In the genomic region with DNA sequence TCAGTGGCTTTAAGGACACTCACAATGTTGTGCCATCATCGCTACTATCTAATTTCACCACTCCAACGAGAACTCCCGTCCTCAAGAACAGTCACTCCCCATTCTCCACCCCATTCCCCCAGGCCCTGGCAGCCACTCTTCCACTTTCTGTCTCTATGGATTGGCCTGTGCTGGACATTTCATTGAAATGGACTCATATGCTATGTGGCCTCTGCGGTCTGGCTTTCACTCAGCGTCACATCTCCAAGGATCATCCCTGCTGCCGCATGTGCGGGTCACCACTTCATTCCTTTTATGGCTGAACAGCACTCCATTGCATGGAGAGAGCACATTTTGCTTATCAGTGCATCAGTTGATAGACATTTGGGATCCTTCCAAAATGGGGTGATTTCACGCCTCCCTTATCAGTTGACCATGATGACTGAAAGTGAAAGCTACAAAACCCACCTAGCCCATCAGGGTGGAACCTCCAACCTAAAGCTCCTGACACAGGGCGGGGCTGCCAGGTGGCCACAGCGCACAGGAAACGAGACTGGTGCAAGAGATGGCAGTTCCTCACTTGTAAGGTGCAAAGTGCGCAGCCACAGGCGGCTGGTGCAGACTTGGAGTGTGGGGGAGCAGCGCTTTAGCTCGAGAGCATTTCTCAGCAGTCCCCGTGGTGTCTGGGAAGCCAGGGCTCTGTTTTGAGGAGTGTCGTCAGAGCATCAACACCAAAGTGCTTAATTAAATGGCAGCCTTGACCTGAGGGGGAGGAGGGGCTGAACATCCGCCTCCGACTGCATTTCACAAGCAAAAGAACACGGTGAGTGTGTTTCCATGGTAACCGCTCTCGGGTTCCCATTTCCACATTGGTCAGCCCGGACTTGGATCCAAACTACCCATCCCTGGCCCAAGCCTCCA, we compare ENCODE assay signal across 1 cellular context.
TF ChIP-seq lines count a peak whose summit lies in the region.

No MANE protein-coding gene starts in this region.

TF ChIP-seq in GM12878, 131 proteins besides CTCF, POLR2A, EP300 and RAD21 (continued from another document and continues in another):
- TF ChIP-seq ZBTB4 (CRISPR knock-in tag; IDR thresholded peaks at IDR 0.05) = no peak
- TF ChIP-seq CBX3 (IDR thresholded peaks at IDR 0.05; ENCODE audit: borderline replicate concordance, low read depth) = no peak
- TF ChIP-seq ATF7 (IDR thresholded peaks at IDR 0.05; ENCODE audit: low read depth) = peak; percentile 90
- TF ChIP-seq DPF2 (IDR thresholded peaks at IDR 0.05) = peak; percentile 99
- no peak for TF ChIP-seq SMAD5 (IDR thresholded peaks at IDR 0.05; ENCODE audit: low read depth)
- TF ChIP-seq ZNF217 (IDR thresholded peaks at IDR 0.05) = peak; percentile 89
- no peak for TF ChIP-seq SUPT20H (IDR thresholded peaks at IDR 0.05; ENCODE audit: borderline replicate concordance, control insufficient read depth, low read depth, low read length)
- TF ChIP-seq FOXK2 (IDR thresholded peaks at IDR 0.05) = no peak; the same call in 1 of the 2 replicates
- no peak; the same call in 1 of the 2 replicates for TF ChIP-seq RFX5 (IDR thresholded peaks at IDR 0.05; ENCODE audit: low read depth, low read length)
- peak; percentile 88 for TF ChIP-seq SMAD1 (IDR thresholded peaks at IDR 0.05; ENCODE audit: low read depth, partially characterized antibody)
- TF ChIP-seq HDAC2 (IDR thresholded peaks at IDR 0.05) = no peak
- TF ChIP-seq RB1 (IDR thresholded peaks at IDR 0.05; ENCODE audit: borderline replicate concordance) = no peak; the same call in 1 of the 2 replicates
- no peak for TF ChIP-seq BRCA1 (IDR thresholded peaks at IDR 0.05; ENCODE audit: low read depth, low read length)
- TF ChIP-seq SRF (IDR thresholded peaks at IDR 0.05; ENCODE audit: low read depth in 2 of 2, low read length in 2 of 2) = peak in 1 of 2 experiments; percentile 68; a peak in 1 of 4 replicates
- TF ChIP-seq, protein P1, sequence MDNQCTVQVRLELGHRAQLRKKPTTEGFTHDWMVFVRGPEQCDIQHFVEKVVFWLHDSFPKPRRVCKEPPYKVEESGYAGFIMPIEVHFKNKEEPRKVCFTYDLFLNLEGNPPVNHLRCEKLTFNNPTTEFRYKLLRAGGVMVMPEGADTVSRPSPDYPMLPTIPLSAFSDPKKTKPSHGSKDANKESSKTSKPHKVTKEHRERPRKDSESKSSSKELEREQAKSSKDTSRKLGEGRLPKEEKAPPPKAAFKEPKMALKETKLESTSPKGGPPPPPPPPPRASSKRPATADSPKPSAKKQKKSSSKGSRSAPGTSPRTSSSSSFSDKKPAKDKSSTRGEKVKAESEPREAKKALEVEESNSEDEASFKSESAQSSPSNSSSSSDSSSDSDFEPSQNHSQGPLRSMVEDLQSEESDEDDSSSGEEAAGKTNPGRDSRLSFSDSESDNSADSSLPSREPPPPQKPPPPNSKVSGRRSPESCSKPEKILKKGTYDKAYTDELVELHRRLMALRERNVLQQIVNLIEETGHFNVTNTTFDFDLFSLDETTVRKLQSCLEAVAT (IDR thresholded peaks at IDR 0.05) = peak; percentile 81
- TF ChIP-seq ZNF384 (IDR thresholded peaks at IDR 0.05; ENCODE audit: borderline replicate concordance, low read depth, low read length) = no peak
- no peak for TF ChIP-seq ZNF274 (IDR thresholded peaks at IDR 0.05; ENCODE audit: insufficient read depth, insufficient read length)
- no peak; the same call in 1 of the 2 replicates for TF ChIP-seq LARP7 (IDR thresholded peaks at IDR 0.05)
- no peak for TF ChIP-seq MTA3 (IDR thresholded peaks at IDR 0.05; ENCODE audit: borderline replicate concordance, low read length)
- peak; percentile 99 for TF ChIP-seq TCF3 (IDR thresholded peaks at IDR 0.05; ENCODE audit: borderline replicate concordance, insufficient read depth, low read depth, low read length)
- TF ChIP-seq RBBP5 (conservative IDR thresholded peaks at IDR 0.05) = no peak
- no peak for TF ChIP-seq ZNF622 (IDR thresholded peaks at IDR 0.05)
- TF ChIP-seq RCOR1 (conservative IDR thresholded peaks at IDR 0.05; ENCODE audit: low read depth, low read length) = peak; percentile 93; the same call in 1 of the 2 replicates
- no peak for TF ChIP-seq NFIC (IDR thresholded peaks at IDR 0.05; ENCODE audit: low read depth, low read length)
- no peak for TF ChIP-seq HDAC6 (IDR thresholded peaks at IDR 0.05; ENCODE audit: unreplicated experiment)
- TF ChIP-seq BHLHE40 (IDR thresholded peaks at IDR 0.05; ENCODE audit: borderline replicate concordance in 1 of 2, low read depth in 2 of 2, low read length in 1 of 2) = peak; percentile 91 to 96
- TF ChIP-seq STAT3 (IDR thresholded peaks at IDR 0.05; ENCODE audit: low read depth, low read length) = no peak
- TF ChIP-seq MEF2A (IDR thresholded peaks at IDR 0.05; ENCODE audit: insufficient read depth, low read depth, low read length) = peak; percentile 85
- TF ChIP-seq FOS (IDR thresholded peaks at IDR 0.05; ENCODE audit: borderline replicate concordance, extremely low read depth, insufficient read length) = no peak
- TF ChIP-seq HCFC1 (IDR thresholded peaks at IDR 0.05; ENCODE audit: low read length) = no peak
- TF ChIP-seq JUNB (IDR thresholded peaks at IDR 0.05) = peak; percentile 97
- peak; percentile 99 for TF ChIP-seq IKZF1 (conservative IDR thresholded peaks at IDR 0.05)
- peak; percentile 94; the same call in 1 of the 2 replicates for TF ChIP-seq POLR2AphosphoS5 (IDR thresholded peaks at IDR 0.05; ENCODE audit: low read length)
- peak; percentile 81 for TF ChIP-seq TAF1 (IDR thresholded peaks at IDR 0.05; ENCODE audit: borderline replicate concordance, low read depth, low read length)
- no peak for TF ChIP-seq EZH2 (IDR thresholded peaks at IDR 0.05; ENCODE audit: borderline replicate concordance, control insufficient read depth, low read depth, low read length)
- TF ChIP-seq, protein P2, sequence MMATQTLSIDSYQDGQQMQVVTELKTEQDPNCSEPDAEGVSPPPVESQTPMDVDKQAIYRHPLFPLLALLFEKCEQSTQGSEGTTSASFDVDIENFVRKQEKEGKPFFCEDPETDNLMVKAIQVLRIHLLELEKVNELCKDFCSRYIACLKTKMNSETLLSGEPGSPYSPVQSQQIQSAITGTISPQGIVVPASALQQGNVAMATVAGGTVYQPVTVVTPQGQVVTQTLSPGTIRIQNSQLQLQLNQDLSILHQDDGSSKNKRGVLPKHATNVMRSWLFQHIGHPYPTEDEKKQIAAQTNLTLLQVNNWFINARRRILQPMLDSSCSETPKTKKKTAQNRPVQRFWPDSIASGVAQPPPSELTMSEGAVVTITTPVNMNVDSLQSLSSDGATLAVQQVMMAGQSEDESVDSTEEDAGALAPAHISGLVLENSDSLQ (IDR thresholded peaks at IDR 0.05) = peak; percentile 87
- TF ChIP-seq MXI1 (IDR thresholded peaks at IDR 0.05; ENCODE audit: low read depth, low read length) = peak; percentile 27
- TF ChIP-seq EED (IDR thresholded peaks at IDR 0.05; ENCODE audit: low read depth) = peak; percentile 98
- no peak for TF ChIP-seq ATF3 (IDR thresholded peaks at IDR 0.05; ENCODE audit: borderline replicate concordance, extremely low read depth, low read depth, low read length)
- peak; percentile 80; the same call in 1 of the 2 replicates for TF ChIP-seq ZBED1 (IDR thresholded peaks at IDR 0.05; ENCODE audit: borderline replicate concordance)
- no peak for TF ChIP-seq KDM1A (IDR thresholded peaks at IDR 0.05; ENCODE audit: borderline replicate concordance)
- TF ChIP-seq ZSCAN29 (IDR thresholded peaks at IDR 0.05) = peak; percentile 80
- TF ChIP-seq CBFB (IDR thresholded peaks at IDR 0.05; ENCODE audit: low read depth) = peak; percentile 94
- peak; percentile 68 for TF ChIP-seq YY1 (IDR thresholded peaks at IDR 0.05; ENCODE audit: low read depth, low read length)
- peak; percentile 92 for TF ChIP-seq JUND (IDR thresholded peaks at IDR 0.05; ENCODE audit: low read depth, low read length)
- TF ChIP-seq, protein P3, sequence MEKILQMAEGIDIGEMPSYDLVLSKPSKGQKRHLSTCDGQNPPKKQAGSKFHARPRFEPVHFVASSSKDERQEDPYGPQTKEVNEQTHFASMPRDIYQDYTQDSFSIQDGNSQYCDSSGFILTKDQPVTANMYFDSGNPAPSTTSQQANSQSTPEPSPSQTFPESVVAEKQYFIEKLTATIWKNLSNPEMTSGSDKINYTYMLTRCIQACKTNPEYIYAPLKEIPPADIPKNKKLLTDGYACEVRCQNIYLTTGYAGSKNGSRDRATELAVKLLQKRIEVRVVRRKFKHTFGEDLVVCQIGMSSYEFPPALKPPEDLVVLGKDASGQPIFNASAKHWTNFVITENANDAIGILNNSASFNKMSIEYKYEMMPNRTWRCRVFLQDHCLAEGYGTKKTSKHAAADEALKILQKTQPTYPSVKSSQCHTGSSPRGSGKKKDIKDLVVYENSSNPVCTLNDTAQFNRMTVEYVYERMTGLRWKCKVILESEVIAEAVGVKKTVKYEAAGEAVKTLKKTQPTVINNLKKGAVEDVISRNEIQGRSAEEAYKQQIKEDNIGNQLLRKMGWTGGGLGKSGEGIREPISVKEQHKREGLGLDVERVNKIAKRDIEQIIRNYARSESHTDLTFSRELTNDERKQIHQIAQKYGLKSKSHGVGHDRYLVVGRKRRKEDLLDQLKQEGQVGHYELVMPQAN (conservative IDR thresholded peaks at IDR 0.05) = peak; percentile 39; the same call in 1 of the 2 replicates
- TF ChIP-seq REST (IDR thresholded peaks at IDR 0.05; ENCODE audit: low read depth, low read length) = 0 out of 2 replicates have a peak, but pooled peaks have one; percentile 33
- TF ChIP-seq CEBPB (IDR thresholded peaks at IDR 0.05; ENCODE audit: borderline replicate concordance in 1 of 2, low read depth in 2 of 2, low read length in 2 of 2) = no peak; a peak in 1 of 4 replicates
- TF ChIP-seq E4F1 (IDR thresholded peaks at IDR 0.05; ENCODE audit: borderline replicate concordance, partially characterized antibody) = peak; percentile 67
- TF ChIP-seq GATAD2B (conservative IDR thresholded peaks at IDR 0.05; ENCODE audit: low read depth) = peak; percentile 84
- TF ChIP-seq EGR1 (IDR thresholded peaks at IDR 0.05; ENCODE audit: borderline replicate concordance in 1 of 2, low read depth in 2 of 2, low read length in 2 of 2) = peak in 1 of 2 experiments; percentile 58; a peak in 1 of 3 replicates
- TF ChIP-seq MEF2B (IDR thresholded peaks at IDR 0.05; ENCODE audit: partially characterized antibody, poor library complexity, severe bottlenecking) = peak; percentile 86
- no peak for TF ChIP-seq CBX5 (IDR thresholded peaks at IDR 0.05; ENCODE audit: low read depth)
